In genomic region chr3:73364517-73364916, GRCh38 we compare ENCODE assay signal across 16 cellular contexts.
"Had no signal": no experiment of that assay in that cellular context is flagged by ENCODE, and none has a peak within 500 bp of the region (broad histone marks: within the 10 kb centered on the region; RNA-seq: fewer than 3 reads in every experiment).

No MANE protein-coding gene starts in this region.

- H3K4me1 ChIP-seq: gastrocnemius medialis, transverse colon had no signal

- DNase-seq: effector CD4-positive, alpha-beta T cell; endodermal cell; gastrocnemius medialis; heart right ventricle; hypothalamus; kidney glomerular epithelial cell; mucosa of descending colon; natural killer cell; posterior cingulate gyrus; stimulated activated CD4-positive, alpha-beta T cell treated with anti-CD3 and anti-CD28 coated beads, Interleukin-2, amount 100 ng/mL, for 24 hours; stimulated activated CD8-positive, alpha-beta memory T cell treated with anti-CD3 and anti-CD28 coated beads, Interleukin-4, amount 100 ng/mL, for 48 hours; substantia nigra; transverse colon had no signal

- H3K4me3 ChIP-seq: coronary artery, gastrocnemius medialis, heart right ventricle, mucosa of descending colon, skin epidermis, thoracic aorta, transverse colon had no signal

- H3K36me3 ChIP-seq: gastrocnemius medialis, heart right ventricle, thoracic aorta, transverse colon had no signal

- H3K27ac ChIP-seq: coronary artery, gastrocnemius medialis, heart right ventricle, skin epidermis, thoracic aorta had no signal

- H3K9me3 ChIP-seq: gastrocnemius medialis, mucosa of descending colon, thoracic aorta, transverse colon had no signal

- H3K27me3 ChIP-seq: gastrocnemius medialis, heart right ventricle, transverse colon had no signal
